ENCODE assay signal across 8 cellular contexts in the genomic region with DNA sequence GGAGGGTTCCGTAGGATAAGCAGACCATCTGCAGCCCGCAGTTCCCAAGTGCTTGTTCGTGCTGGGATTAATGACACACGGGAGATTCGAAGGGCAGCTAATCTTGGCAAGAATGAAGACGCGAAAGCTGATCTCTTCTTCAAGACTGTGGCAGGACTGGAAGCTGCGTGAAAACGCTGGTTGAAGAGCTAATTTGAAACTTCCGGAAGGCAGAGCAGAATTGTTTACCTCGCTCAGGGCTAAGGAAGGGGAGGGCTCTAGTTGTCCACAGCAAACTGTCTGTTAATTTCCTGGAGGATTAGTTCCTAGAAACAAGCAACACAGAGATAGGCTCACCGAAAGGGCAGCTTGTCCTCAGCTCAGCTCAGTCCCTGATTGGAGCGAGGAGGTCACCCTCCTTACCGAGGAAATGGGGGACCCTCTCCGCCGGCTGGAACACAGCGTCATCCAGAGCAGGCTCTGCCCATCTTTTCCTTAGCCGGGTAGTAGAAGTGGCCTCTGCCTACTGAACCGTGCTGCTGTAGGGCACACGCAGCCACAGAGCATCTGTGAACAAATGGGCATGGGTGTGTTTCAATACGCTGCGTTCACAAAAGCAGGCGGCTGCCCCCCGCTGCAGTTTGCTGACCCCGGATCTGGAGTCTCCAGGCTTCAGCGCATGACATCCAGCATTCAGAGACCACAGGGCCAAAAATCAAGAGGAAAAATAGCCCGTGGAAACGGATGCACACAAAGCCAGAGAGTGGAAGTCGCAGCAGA. TPM values are rescaled to one million over a fixed set of nuclear protein-coding genes. Genes with fewer than 3 reads are reported as not detected.
DNase-seq lines count a peak whose midpoint lies in the region; ATAC-seq, FAIRE-seq and TF ChIP-seq lines count a peak whose summit lies in the region.

No MANE protein-coding gene starts in this region.

- peak overlapping the region; percentile 67 for H3K4me2 ChIP-seq in DND-41 (ENCODE audit: insufficient read depth, low read length)

- intact Hi-C loops in pancreas (cut with DNase I) = no loop called here

- peak; percentile 85 for ATAC-seq in DND-41 (ENCODE audit: insufficient read depth, low read depth)
- peak; percentile 89 for ATAC-seq in activated CD8-positive, alpha-beta T cell treated with anti-CD3 and anti-CD28 coated beads, Interleukin-2, amount 10 ng/mL, durations not matched to agents 7 days and 5 days
- peak in 3 of 4 donors; percentile 61 to 78 (median 78) for ATAC-seq in pancreas
- no peak for ATAC-seq in HG03565 (IDR thresholded peaks at IDR 0.05; ENCODE audit: unreplicated experiment)

- TF ChIP-seq CTCF in DND-41 (IDR thresholded peaks at IDR 0.05; ENCODE audit: borderline replicate concordance, extremely low read depth, low read length, poor library complexity, severe bottlenecking) (no peak), fibroblast of the aortic adventitia (IDR thresholded peaks at IDR 0.05; ENCODE audit: insufficient read depth, low read length) (no peak), pancreas (IDR thresholded peaks at IDR 0.05) (no peak)

- CTCF ChIA-PET in activated CD8-positive, alpha-beta T cell treated with anti-CD3 and anti-CD28 coated beads, Interleukin-2, amount 10 ng/mL, durations not matched to agents 7 days and 5 days (lab: Charles Lee) = interaction anchor here (0.9 to 2.9 kb wide), 5 partner anchors 27 to 84 kb away, joined by 3 to 14 read pairs (median 4); a partner anchor contains a TSS

- no peak for FAIRE-seq in pancreas (lab: Jason Lieb, UNC)

- H3K36me3 Mint-ChIP-seq in activated CD8-positive, alpha-beta T cell treated with anti-CD3 and anti-CD28 coated beads, Interleukin-2, amount 10 ng/mL, durations not matched to agents 7 days and 5 days (ENCODE audit: low read depth) = peaks cover 12% of the 10 kb centered on the region

- H3K27me3 ChIP-seq in DND-41 (ENCODE audit: insufficient read depth, low read length, poor library complexity) = no peaks in the 10 kb centered on the region
- H3K27me3 ChIP-seq in pancreas = no peaks in the 10 kb centered on the region

- DNase-seq in DND-41 = peak; percentile 75
- peak; percentile 54 for DNase-seq in NCI-H146 (lab: John Stamatoyannopoulos, UW)
- peak; percentile 75 for DNase-seq in activated CD8-positive, alpha-beta T cell treated with anti-CD3 and anti-CD28 coated beads, Interleukin-2, amount 10 ng/mL, durations not matched to agents 7 days and 5 days
- peak; percentile 29 for DNase-seq in fibroblast of the aortic adventitia (ENCODE audit: low read depth)
- DNase-seq in pancreas = peak in 1 of 6 donors; percentile 19
- no peak for DNase-seq in hepatic stellate cell (ENCODE audit: low spot score)
- DNase-seq in NCI-H446 treated with DMSO at 0.1 percent for 48 hours (lab: John Stamatoyannopoulos, UW) = no peak

- peaks cover 3% of the 10 kb centered on the region; the same call in 1 of the 2 replicates for H4K20me1 ChIP-seq in DND-41 (ENCODE audit: insufficient read depth, low read length)

- peak overlapping the region; percentile 74 for H3K4me3 Mint-ChIP-seq in activated CD8-positive, alpha-beta T cell treated with anti-CD3 and anti-CD28 coated beads, Interleukin-2, amount 10 ng/mL, durations not matched to agents 7 days and 5 days

- peaks cover 52% of the 10 kb centered on the region for H3K4me1 Mint-ChIP-seq in activated CD8-positive, alpha-beta T cell treated with anti-CD3 and anti-CD28 coated beads, Interleukin-2, amount 10 ng/mL, durations not matched to agents 7 days and 5 days (ENCODE audit: low read depth)

- H2AFZ ChIP-seq in DND-41 (ENCODE audit: low read depth, low read length) = peak overlapping the region; percentile 62

- no peaks in the 10 kb centered on the region for H3K79me2 ChIP-seq in DND-41 (ENCODE audit: insufficient read depth, low read length)

- peaks cover 28% of the 10 kb centered on the region for H3K4me1 ChIP-seq in DND-41 (ENCODE audit: insufficient read depth, low read length)
- H3K4me1 ChIP-seq in pancreas = no peaks in the 10 kb centered on the region

- POLR2A ChIA-PET in activated CD8-positive, alpha-beta T cell treated with anti-CD3 and anti-CD28 coated beads, Interleukin-2, amount 10 ng/mL, durations not matched to agents 7 days and 5 days (lab: Charles Lee) = interaction anchor here (0.5 to 1.8 kb wide), 11 partner anchors 8 to 564 kb away, joined by 3 to 6 read pairs (median 3); a partner anchor contains a TSS

- 37 to 41% methylated on average over 29 of the region's 29 CpGs for WGBS in pancreas, 2 donors

- H3K9ac ChIP-seq in DND-41 (ENCODE audit: low read depth, low read length) = peak overlapping the region; percentile 62

- H3K9me3 Mint-ChIP-seq in activated CD8-positive, alpha-beta T cell treated with anti-CD3 and anti-CD28 coated beads, Interleukin-2, amount 10 ng/mL, durations not matched to agents 7 days and 5 days (ENCODE audit: insufficient read depth) = peaks cover 16% of the 10 kb centered on the region

- H3K27ac Mint-ChIP-seq in activated CD8-positive, alpha-beta T cell treated with anti-CD3 and anti-CD28 coated beads, Interleukin-2, amount 10 ng/mL, durations not matched to agents 7 days and 5 days = peak overlapping the region; percentile 94

- H3K27me3 Mint-ChIP-seq in activated CD8-positive, alpha-beta T cell treated with anti-CD3 and anti-CD28 coated beads, Interleukin-2, amount 10 ng/mL, durations not matched to agents 7 days and 5 days (ENCODE audit: low read depth) = no peaks in the 10 kb centered on the region

- H3K36me3 ChIP-seq in DND-41 (ENCODE audit: insufficient read depth, low read length) (no peaks in the 10 kb centered on the region), pancreas (no peaks in the 10 kb centered on the region)

- no peaks in the 10 kb centered on the region for H3K9me3 ChIP-seq in DND-41 (ENCODE audit: insufficient read depth, low read length, severe bottlenecking)
- no peaks in the 10 kb centered on the region for H3K9me3 ChIP-seq in pancreas

- H3K4me3 ChIP-seq in DND-41 (ENCODE audit: low read depth in 1 of 2, low read length in 2 of 2) (peak overlapping the region; percentile 5 to 51; a peak in 3 of 4 replicates), fibroblast of the aortic adventitia (ENCODE audit: low read depth, low read length) (no peak overlapping the region), pancreas (peak overlapping the region in 1 of 4 donors; percentile 25)

- peak overlapping the region; percentile 89 for H3K27ac ChIP-seq in DND-41 (ENCODE audit: low read length)
- H3K27ac ChIP-seq in pancreas = peak overlapping the region in 2 of 4 donors; percentile 3 to 31

RNA-seq across cellular contexts. Expression of a gene that starts 16.7 kb away (rescaled TPM):
- total RNA-seq in activated CD8-positive, alpha-beta T cell treated with anti-CD3 and anti-CD28 coated beads, Interleukin-2, amount 10 ng/mL, durations not matched to agents 7 days and 5 days = 1 to 10 TPM; 5.0 to 5.8 TPM
- total RNA-seq in fibroblast of the aortic adventitia (ENCODE audit: low replicate concordance) (24.3 and 27.5 TPM in 2 replicates), pancreas (10 to 100 TPM in 3 of 6 donors, 1 to 10 TPM in 3; 4.7 to 13.2 (median 8.6) TPM)
- polyA plus RNA-seq in pancreas = 10 to 100 TPM; 11.6 to 16.4 TPM

RNA-seq across cellular contexts. Expression of a gene that starts 26.6 kb away (rescaled TPM):
- total RNA-seq in activated CD8-positive, alpha-beta T cell treated with anti-CD3 and anti-CD28 coated beads, Interleukin-2, amount 10 ng/mL, durations not matched to agents 7 days and 5 days = 10 to 100 TPM; 32.4 to 35.5 TPM
- total RNA-seq in fibroblast of the aortic adventitia (ENCODE audit: low replicate concordance) (17.4 TPM in 2 replicates), pancreas (10 to 100 TPM in 4 of 6 donors, 1 to 10 TPM in 2; 9.5 to 15.1 (median 12.4) TPM)
- polyA plus RNA-seq in pancreas = 10 to 100 TPM; 22.4 to 30.8 TPM

Comparison
In these comparisons a context has a peak if more than half of its experiments do, and no peak if none do; other contexts are left out.
1. DNase-seq: peak in DND-41 (single experiment), NCI-H146 (single experiment), activated CD8-positive, alpha-beta T cell treated with anti-CD3 and anti-CD28 coated beads, Interleukin-2, amount 10 ng/mL, durations not matched to agents 7 days and 5 days (single experiment) and fibroblast of the aortic adventitia (single experiment); none in hepatic stellate cell (single experiment) and NCI-H446 treated with DMSO at 0.1 percent for 48 hours (single experiment).